ENCODE assay signal across 21 cellular contexts in the genomic region with DNA sequence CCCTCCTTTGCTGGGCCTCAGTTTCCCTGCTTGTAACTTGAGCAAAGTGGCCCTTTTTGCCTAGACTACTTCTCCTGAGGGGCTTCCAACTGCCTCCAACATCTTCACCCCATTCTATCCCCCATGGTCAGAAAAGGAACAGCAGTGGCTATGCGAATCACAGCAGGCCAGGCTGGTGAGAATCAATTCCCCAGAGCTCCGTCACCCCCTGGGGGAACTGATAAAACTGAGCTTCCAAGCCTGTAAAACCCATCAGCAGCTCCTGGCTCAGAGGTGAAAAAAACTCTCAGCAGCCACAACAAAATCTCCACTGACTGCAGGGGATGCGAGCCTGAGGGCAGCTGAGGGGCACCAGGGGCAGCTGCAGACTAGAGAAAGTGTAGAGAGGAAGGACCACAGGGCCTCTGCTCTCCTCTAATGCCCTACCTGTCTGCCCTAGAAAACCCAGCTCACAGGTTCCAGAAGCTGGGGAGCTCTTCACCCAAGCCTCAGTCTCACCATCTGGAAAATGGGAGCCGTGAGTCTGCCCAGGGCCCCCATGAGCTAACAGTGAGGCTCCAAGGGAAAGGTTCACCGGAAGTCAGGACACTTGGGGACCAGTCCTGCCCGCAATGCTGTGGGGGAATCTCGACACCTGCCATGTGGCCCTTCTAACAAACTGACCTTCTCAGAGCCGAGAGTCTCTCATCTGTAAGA.
DNase-seq lines count a peak whose midpoint lies in the region; ATAC-seq and TF ChIP-seq lines count a peak whose summit lies in the region.
"Had no signal": no experiment of that assay in that cellular context is flagged by ENCODE, and none has a peak within 500 bp of the region (broad histone marks: within the 10 kb centered on the region; RNA-seq: fewer than 3 reads in every experiment).

No MANE protein-coding gene starts in this region.

- TF ChIP-seq CTCF in BE2C (IDR thresholded peaks at IDR 0.05; ENCODE audit: low read depth, low read length) (peak; percentile 16; the same call in 1 of the 2 replicates), fibroblast of villous mesenchyme (IDR thresholded peaks at IDR 0.05; ENCODE audit: insufficient read depth, low read depth, low read length) (no peak), natural killer cell (IDR thresholded peaks at IDR 0.05) (no peak)

- no peak overlapping the region for H3K4me3 Mint-ChIP-seq in natural killer cell
- H3K4me3 Mint-ChIP-seq: activated B cell treated with CpG ODN at 0.5 μM for 24 hours; activated T-cell treated with anti-CD3 and anti-CD28 coated beads, Interleukin-2, amount 50 U/mL, for 4 hours; effector memory CD8-positive, alpha-beta T cell; T-cell had no signal

- no peak overlapping the region for H3K4me3 ChIP-seq in BE2C (ENCODE audit: low read depth, low read length)
- H3K4me3 ChIP-seq in fibroblast of villous mesenchyme (ENCODE audit: low read depth, low read length) = no peak overlapping the region
- H3K4me3 ChIP-seq: ascending aorta, heart left ventricle, SJSA1, thyroid gland had no signal

- no peaks in the 10 kb centered on the region for H3K27me3 ChIP-seq in BE2C
- H3K27me3 ChIP-seq: ascending aorta, neutrophil, SJSA1, thyroid gland had no signal

- peaks cover 8% of the 10 kb centered on the region for H3K4me1 ChIP-seq in BE2C
- H3K4me1 ChIP-seq: ascending aorta, heart left ventricle, thyroid gland had no signal

- H3K27me3 Mint-ChIP-seq in natural killer cell (ENCODE audit: low read depth in 2 of 2) = peaks cover 18 to 23% of the 10 kb centered on the region in 2 donors

- no peaks in the 10 kb centered on the region for H3K36me3 ChIP-seq in BE2C
- H3K36me3 ChIP-seq: ascending aorta, heart left ventricle, neutrophil, SJSA1, thyroid gland had no signal

- H3K36me3 Mint-ChIP-seq in natural killer cell = no peaks in the 10 kb centered on the region
- H3K36me3 Mint-ChIP-seq: T-cell had no signal

- H3K9me3 ChIP-seq in BE2C = peaks cover 2% of the 10 kb centered on the region; the same call in 1 of the 2 replicates
- H3K9me3 ChIP-seq: ascending aorta, neutrophil, SJSA1, thyroid gland had no signal

- no peak for ATAC-seq in HG02973 (IDR thresholded peaks at IDR 0.05; ENCODE audit: unreplicated experiment)
- no peak for ATAC-seq in natural killer cell
- ATAC-seq: activated T-cell treated with anti-CD3 and anti-CD28 coated beads, Interleukin-2, amount 50 U/mL, for 4 hours; effector memory CD8-positive, alpha-beta T cell; heart left ventricle; left ventricle myocardium superior; sciatic nerve; T-cell had no signal

- DNase-seq in BE2C = peak; percentile 63
- DNase-seq in D341Med (ENCODE audit: low spot score) = peak; percentile 58
- DNase-seq in NCI-H69 (lab: John Stamatoyannopoulos, UW) = peak; percentile 72
- peak; percentile 4 for DNase-seq in fibroblast of villous mesenchyme (ENCODE audit: low read depth)
- no peak for DNase-seq in cardiac septum (ENCODE audit: low spot score)
- DNase-seq in natural killer cell = no peak
- DNase-seq: activated B cell treated with CpG ODN at 0.5 μM for 24 hours; activated CD4-positive, alpha-beta T cell treated with anti-CD3 and anti-CD28 coated beads, Interleukin-2, amount 50 U/mL, for 1 hour; activated T-cell treated with anti-CD3 and anti-CD28 coated beads, Interleukin-2, amount 50 U/mL, for 4 hours; central memory CD4-positive, alpha-beta T cell; effector memory CD8-positive, alpha-beta T cell; KBM-7; left ventricle myocardium superior; T-cell; thyroid gland had no signal

- no peaks in the 10 kb centered on the region for H3K4me1 Mint-ChIP-seq in natural killer cell
- H3K4me1 Mint-ChIP-seq: activated B cell treated with CpG ODN at 0.5 μM for 24 hours, T-cell had no signal

- H3K9me3 Mint-ChIP-seq in natural killer cell = no peaks in the 10 kb centered on the region
- H3K9me3 Mint-ChIP-seq: activated T-cell treated with anti-CD3 and anti-CD28 coated beads, Interleukin-2, amount 50 U/mL, for 4 hours; effector memory CD8-positive, alpha-beta T cell; T-cell had no signal

- intact Hi-C loops in cardiac septum (cut with DNase I) (loop anchor here (5.0 kb wide), 1 partner anchor 173 kb away; no protein-coding TSS in a partner anchor), natural killer cell (cut with micrococcal nuclease) (no loop called here)

- H3K27ac Mint-ChIP-seq in natural killer cell = no peak overlapping the region
- H3K27ac Mint-ChIP-seq: activated B cell treated with CpG ODN at 0.5 μM for 24 hours; effector memory CD8-positive, alpha-beta T cell; T-cell had no signal

Comparison
In these comparisons a context has a peak if more than half of its experiments do, and no peak if none do; other contexts are left out.
1. DNase-seq: peak in BE2C (single experiment), D341Med (single experiment), NCI-H69 (single experiment) and fibroblast of villous mesenchyme (single experiment); none in cardiac septum (single experiment) and natural killer cell (single experiment).